Comparison of ENCODE assay signal across 15 cellular contexts in the genomic region with DNA sequence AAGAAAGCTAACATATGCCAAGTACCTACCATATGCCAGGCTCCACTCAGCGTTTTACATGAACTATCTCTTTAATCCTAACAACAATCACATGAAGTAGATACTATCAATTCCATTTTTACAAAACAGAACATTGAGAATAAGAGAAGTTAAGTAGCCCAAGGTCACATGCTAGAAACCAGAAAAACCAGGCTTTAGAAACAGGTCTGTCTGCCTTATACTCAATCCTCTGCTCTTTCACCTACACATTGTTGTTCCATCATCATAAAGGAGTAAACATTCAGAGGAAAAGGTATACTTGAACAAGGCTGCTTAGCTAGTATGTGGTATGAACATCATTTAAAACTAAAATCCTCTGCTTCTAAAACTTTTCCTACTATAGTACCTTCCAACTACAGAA. TPM values are rescaled to one million over a fixed set of nuclear protein-coding genes. Genes with fewer than 3 reads are reported as not detected.
A peak's percentile ranks its signal among the peaks of the same experiment; 100 is the strongest.
DNase-seq lines count a peak whose midpoint lies in the region; ATAC-seq, FAIRE-seq and TF ChIP-seq lines count a peak whose summit lies in the region.
"Had no signal": no experiment of that assay in that cellular context is flagged by ENCODE, and none has a peak within 500 bp of the region (broad histone marks: within the 10 kb centered on the region; RNA-seq: fewer than 3 reads in every experiment).

No MANE protein-coding gene starts in this region.

- WGBS in ovary, 3 donors = 70 to 78% (median 74%) methylated on average over 1 of the region's 1 CpG

- in situ Hi-C loops in KBM-7 (cut with MboI; ENCODE audit: low pct_unique_long_range_greater_than_20kb, low sequenced_read_pairs) = no loop called here

- intact Hi-C loops in ovary (cut with DNase I) = no loop called here

- no peaks in the 10 kb centered on the region for H3K27me3 ChIP-seq in bronchial epithelial cell (ENCODE audit: control insufficient read depth, insufficient read depth, low read length)
- no peaks in the 10 kb centered on the region for H3K27me3 ChIP-seq in parathyroid adenoma (ENCODE audit: control insufficient read depth, insufficient read depth, low read length)
- H3K27me3 ChIP-seq in ovary = no peaks in the 10 kb centered on the region

- H3K4me3 ChIP-seq in LNCaP clone FGC (ENCODE audit: low read depth, low read length) = no peak overlapping the region
- H3K4me3 ChIP-seq in bronchial epithelial cell (ENCODE audit: low read depth, low read length) = no peak overlapping the region
- no peak overlapping the region for H3K4me3 ChIP-seq in parathyroid adenoma (ENCODE audit: low read depth, low read length)
- no peak overlapping the region for H3K4me3 ChIP-seq in ovary
- H3K4me3 ChIP-seq: SK-N-MC had no signal

- DNase-seq in D721Med (ENCODE audit: insufficient read length, low spot score) (no peak), LNCaP clone FGC (ENCODE audit: low read depth) (peak; percentile 74), bronchial epithelial cell (ENCODE audit: low read depth) (peak; percentile 41), ovary (no peak), KBM-7 (no peak)
- DNase-seq: AML-193, COR-L47, DMS79, NCI-H187, NCI-H2171, NCI-H82 had no signal

- H3K4me1 ChIP-seq in parathyroid adenoma (peaks cover 4% of the 10 kb centered on the region), ovary (ENCODE audit: insufficient read depth) (no peaks in the 10 kb centered on the region)

- TF ChIP-seq CTCF in D721Med (IDR thresholded peaks at IDR 0.05; ENCODE audit: insufficient read depth, missing control alignments) (no peak), LNCaP clone FGC (IDR thresholded peaks at IDR 0.05; ENCODE audit: control insufficient read depth, extremely low read depth, insufficient read depth) (no peak), bronchial epithelial cell (IDR thresholded peaks at IDR 0.05; ENCODE audit: insufficient read depth, low read length, severe bottlenecking) (no peak), parathyroid adenoma (IDR thresholded peaks at IDR 0.05) (no peak), ovary (IDR thresholded peaks at IDR 0.05) (no peak)

- no peak for ATAC-seq in GM19463 (IDR thresholded peaks at IDR 0.05; ENCODE audit: unreplicated experiment)
- ATAC-seq: HCT116 had no signal

- FAIRE-seq in D721Med (lab: Jason Lieb, UNC) (peak; percentile 32), bronchial epithelial cell (lab: Jason Lieb, UNC) (no peak)

- TF ChIP-seq EP300 in ovary (IDR thresholded peaks at IDR 0.05) = no peak

- H3K9me3 ChIP-seq in parathyroid adenoma (ENCODE audit: control insufficient read depth, low read length) (no peaks in the 10 kb centered on the region), ovary (no peaks in the 10 kb centered on the region)

- no peak overlapping the region for H3K9ac ChIP-seq in parathyroid adenoma

- H2AFZ ChIP-seq in parathyroid adenoma = no peak overlapping the region

- peak overlapping the region; percentile 9 for H3K4me2 ChIP-seq in parathyroid adenoma (ENCODE audit: low read length)

- peaks cover 3% of the 10 kb centered on the region for H3K36me3 ChIP-seq in bronchial epithelial cell (ENCODE audit: control insufficient read depth, insufficient read depth, low read length)
- no peaks in the 10 kb centered on the region for H3K36me3 ChIP-seq in parathyroid adenoma (ENCODE audit: control insufficient read depth, insufficient read depth, low read length)
- H3K36me3 ChIP-seq in ovary = no peaks in the 10 kb centered on the region

- no peak for TF ChIP-seq POLR2A in ovary (IDR thresholded peaks at IDR 0.05)

- H3K27ac ChIP-seq in parathyroid adenoma (no peak overlapping the region), ovary (no peak overlapping the region)
- H3K27ac ChIP-seq: SK-N-MC had no signal

- H3K79me2 ChIP-seq in parathyroid adenoma = peaks cover 5% of the 10 kb centered on the region

RNA-seq across cellular contexts. Expression of gene WDFY3, which starts 42.1 kb away (rescaled TPM):
- total RNA-seq in bronchial epithelial cell = 33.2 and 50.4 TPM in 2 replicates
- total RNA-seq in ovary = 10 to 100 TPM; 66.9 to 90.0 (median 77.6) TPM
- polyA plus RNA-seq in ovary = 10 to 100 TPM; 13.2 to 36.8 TPM

Comparison
In these comparisons a context has a peak if more than half of its experiments do, and no peak if none do; other contexts are left out.
1. DNase-seq: peak in LNCaP clone FGC (single experiment) and bronchial epithelial cell (single experiment); none in D721Med (single experiment), ovary (0 of 5) and KBM-7 (single experiment).